In genomic region chr20:14412102-14412501, GRCh38 we compare ENCODE assay signal across 16 cellular contexts.
"Had no signal": no experiment of that assay in that cellular context is flagged by ENCODE, and none has a peak within 500 bp of the region (broad histone marks: within the 10 kb centered on the region; RNA-seq: fewer than 3 reads in every experiment).

No MANE protein-coding gene starts in this region.

- H3K9me3 ChIP-seq: colonic mucosa, stomach, thoracic aorta, transverse colon had no signal

- H3K4me1 ChIP-seq: colonic mucosa had no signal

- H3K36me3 ChIP-seq: colonic mucosa, stomach, thoracic aorta, transverse colon had no signal

- H3K4me3 ChIP-seq: colonic mucosa, stomach, thoracic aorta, transverse colon had no signal

- H3K27ac ChIP-seq: colonic mucosa, foreskin keratinocyte, stomach, thoracic aorta, transverse colon had no signal

- DNase-seq: colonic mucosa; dermis blood vessel endothelial cell; endodermal cell; erythroblast; foreskin keratinocyte; immature natural killer cell; left colon; midbrain; stimulated activated CD4-positive, alpha-beta T cell treated with anti-CD3 and anti-CD28 coated beads, Interleukin-2, amount 100 ng/mL, for 24 hours; stimulated activated naive CD4-positive, alpha-beta T cell; stomach; substantia nigra; transverse colon had no signal

- ATAC-seq: foreskin keratinocyte; left colon; natural killer cell treated with Interleukin-12 subunit alpha and Interleukin-12 subunit beta and Interleukin-15 and Interleukin-18, amount 100 ng/mL, for 72 hours; sciatic nerve had no signal

- H3K27me3 ChIP-seq: colonic mucosa, foreskin keratinocyte, stomach, transverse colon had no signal
